ENCODE assay signal across 8 cellular contexts in genomic region chr20:1266167-1266973, GRCh38. TPM values are rescaled to one million over a fixed set of nuclear protein-coding genes. Genes with fewer than 3 reads are reported as not detected.
DNase-seq lines count a peak whose midpoint lies in the region; ATAC-seq and TF ChIP-seq lines count a peak whose summit lies in the region.

A gene with protein sequence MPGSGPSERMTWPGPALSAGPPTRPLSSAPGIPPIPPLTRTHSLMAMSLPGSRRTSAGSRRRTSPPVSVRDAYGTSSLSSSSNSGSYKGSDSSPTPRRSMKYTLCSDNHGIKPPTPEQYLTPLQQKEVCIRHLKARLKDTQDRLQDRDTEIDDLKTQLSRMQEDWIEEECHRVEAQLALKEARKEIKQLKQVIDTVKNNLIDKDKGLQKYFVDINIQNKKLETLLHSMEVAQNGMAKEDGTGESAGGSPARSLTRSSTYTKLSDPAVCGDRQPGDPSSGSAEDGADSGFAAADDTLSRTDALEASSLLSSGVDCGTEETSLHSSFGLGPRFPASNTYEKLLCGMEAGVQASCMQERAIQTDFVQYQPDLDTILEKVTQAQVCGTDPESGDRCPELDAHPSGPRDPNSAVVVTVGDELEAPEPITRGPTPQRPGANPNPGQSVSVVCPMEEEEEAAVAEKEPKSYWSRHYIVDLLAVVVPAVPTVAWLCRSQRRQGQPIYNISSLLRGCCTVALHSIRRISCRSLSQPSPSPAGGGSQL (plus strand): TSS chr20:1266294. CDS start chr20:1296240, 29,946 bp downstream.

- H3K4me3 ChIP-seq in cardiac muscle cell (peak within 1 kb of the TSS; percentile 44), parathyroid adenoma (ENCODE audit: low read depth, low read length) (peak within 1 kb of the TSS; percentile 71), thymus (ENCODE audit: low read length) (peak within 1 kb of the TSS; percentile 74)

- H3K36me3 ChIP-seq in cardiac muscle cell (no peaks in the 10 kb centered on the region), parathyroid adenoma (ENCODE audit: control insufficient read depth, insufficient read depth, low read length) (no peaks in the 10 kb centered on the region), thymus (ENCODE audit: control insufficient read depth, insufficient read depth) (no peaks in the 10 kb centered on the region)

- under 1% methylated on average over 61 of the region's 61 CpGs for WGBS in thymus

- H3K27ac ChIP-seq in cardiac muscle cell (peak within 1 kb of the TSS; percentile 7), parathyroid adenoma (peak within 1 kb of the TSS; percentile 51), thymus (ENCODE audit: low read depth) (no peak within 1 kb of the TSS)

- H2AFZ ChIP-seq in parathyroid adenoma, result peak within 1 kb of the TSS; percentile 84

- TF ChIP-seq CTCF in cardiac muscle cell (IDR thresholded peaks at IDR 0.05; ENCODE audit: low read depth, low read length) (no peak), parathyroid adenoma (IDR thresholded peaks at IDR 0.05) (no peak)

- H3K9me3 ChIP-seq in cardiac muscle cell (ENCODE audit: low read depth) (no peaks in the 10 kb centered on the region), parathyroid adenoma (ENCODE audit: control insufficient read depth, low read length) (no peaks in the 10 kb centered on the region), thymus (ENCODE audit: control insufficient read depth) (no peaks in the 10 kb centered on the region)

- H3K4me3 Mint-ChIP-seq in activated naive CD8-positive, alpha-beta T cell treated with anti-CD3 and anti-CD28 coated beads, Interleukin-2, amount 50 U/mL, for 24 hours, result peak within 1 kb of the TSS; percentile 86

- DNase-seq in HuH-7 (ENCODE audit: low spot score) (peak; percentile 64), SW 1271 (lab: John Stamatoyannopoulos, UW) (peak; percentile 45 to 87), cardiac muscle cell (ENCODE audit: low read depth in 1 of 2, low spot score in 1 of 2) (peak; percentile 79 to 83), NCI-H1048 (lab: John Stamatoyannopoulos, UW) (no peak)
- peak; percentile 69 for DNase-seq in activated naive CD8-positive, alpha-beta T cell treated with anti-CD3 and anti-CD28 coated beads, Interleukin-2, amount 50 U/mL, for 24 hours

- H3K27ac Mint-ChIP-seq in activated naive CD8-positive, alpha-beta T cell treated with anti-CD3 and anti-CD28 coated beads, Interleukin-2, amount 50 U/mL, for 24 hours, result peak within 1 kb of the TSS; percentile 83

- H3K9me3 Mint-ChIP-seq in activated naive CD8-positive, alpha-beta T cell treated with anti-CD3 and anti-CD28 coated beads, Interleukin-2, amount 50 U/mL, for 24 hours, result peaks cover 4% of the 10 kb centered on the region

- peak within 1 kb of the TSS; percentile 70 for H3K4me2 ChIP-seq in parathyroid adenoma (ENCODE audit: low read length)

- peaks cover 9% of the 10 kb centered on the region for H3K4me1 ChIP-seq in cardiac muscle cell (ENCODE audit: low read depth)
- peaks cover 10% of the 10 kb centered on the region for H3K4me1 ChIP-seq in parathyroid adenoma
- H3K4me1 ChIP-seq in thymus (ENCODE audit: control insufficient read depth, insufficient read depth, low read length), result peaks cover 2% of the 10 kb centered on the region

- H3K9ac ChIP-seq in parathyroid adenoma, result peak within 1 kb of the TSS; percentile 9

- H3K4me1 Mint-ChIP-seq in activated naive CD8-positive, alpha-beta T cell treated with anti-CD3 and anti-CD28 coated beads, Interleukin-2, amount 50 U/mL, for 24 hours, result peaks cover 43% of the 10 kb centered on the region

- H3K79me2 ChIP-seq in parathyroid adenoma, result peaks cover 2% of the 10 kb centered on the region

- H3K36me3 Mint-ChIP-seq in activated naive CD8-positive, alpha-beta T cell treated with anti-CD3 and anti-CD28 coated beads, Interleukin-2, amount 50 U/mL, for 24 hours (ENCODE audit: low read depth), result peaks cover 3% of the 10 kb centered on the region

- H3K27me3 ChIP-seq in cardiac muscle cell, result no peaks in the 10 kb centered on the region
- H3K27me3 ChIP-seq in parathyroid adenoma (ENCODE audit: control insufficient read depth, insufficient read depth, low read length), result no peaks in the 10 kb centered on the region
- no peaks in the 10 kb centered on the region for H3K27me3 ChIP-seq in thymus (ENCODE audit: control insufficient read depth, insufficient read depth)

- peak; percentile 87 for ATAC-seq in GM18511 (IDR thresholded peaks at IDR 0.05; ENCODE audit: unreplicated experiment)
- ATAC-seq in activated naive CD8-positive, alpha-beta T cell treated with anti-CD3 and anti-CD28 coated beads, Interleukin-2, amount 50 U/mL, for 24 hours, result peak; percentile 88

- H3K27me3 Mint-ChIP-seq in activated naive CD8-positive, alpha-beta T cell treated with anti-CD3 and anti-CD28 coated beads, Interleukin-2, amount 50 U/mL, for 24 hours, result no peaks in the 10 kb centered on the region

RNA-seq across cellular contexts. Expression of the gene that starts here (rescaled TPM):
- total RNA-seq in cardiac muscle cell, result 8.1 and 14.6 TPM in 2 replicates
- polyA plus RNA-seq in cardiac muscle cell, result 3.8 and 7.4 TPM in 2 replicates
- 2.2 TPM for polyA plus RNA-seq in thymus
